ENCODE assay signal across 1 cellular context in the genomic region with DNA sequence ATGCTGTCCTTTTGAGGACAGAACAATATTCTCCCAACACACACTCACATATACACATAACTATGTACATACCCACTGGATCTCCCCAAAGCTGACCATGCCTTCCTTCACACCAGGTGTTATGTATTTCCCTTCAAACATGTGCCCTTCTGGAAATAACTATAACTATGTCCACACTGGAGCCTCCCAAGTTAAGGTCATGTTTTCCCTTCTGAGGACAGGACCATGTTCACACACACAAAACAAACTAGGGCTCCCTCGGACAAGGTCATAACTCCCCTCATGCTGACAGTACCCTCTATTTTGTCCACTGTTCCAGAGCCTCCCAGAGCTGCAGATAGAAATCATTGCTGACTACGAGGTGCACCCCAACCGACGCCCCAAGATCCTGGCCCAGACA.
TF ChIP-seq lines count a peak whose summit lies in the region.

No MANE protein-coding gene starts in this region.

TF ChIP-seq in HepG2, 621 proteins besides CTCF, POLR2A, EP300 and RAD21 (continues in another document):
- TF ChIP-seq, protein P1, sequence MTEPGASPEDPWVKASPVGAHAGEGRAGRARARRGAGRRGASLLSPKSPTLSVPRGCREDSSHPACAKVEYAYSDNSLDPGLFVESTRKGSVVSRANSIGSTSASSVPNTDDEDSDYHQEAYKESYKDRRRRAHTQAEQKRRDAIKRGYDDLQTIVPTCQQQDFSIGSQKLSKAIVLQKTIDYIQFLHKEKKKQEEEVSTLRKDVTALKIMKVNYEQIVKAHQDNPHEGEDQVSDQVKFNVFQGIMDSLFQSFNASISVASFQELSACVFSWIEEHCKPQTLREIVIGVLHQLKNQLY (CRISPR knock-in tag; IDR thresholded peaks at IDR 0.05) = no peak
- TF ChIP-seq NFIC (IDR thresholded peaks at IDR 0.05; ENCODE audit: low read length) = no peak
- TF ChIP-seq GPN1 (CRISPR knock-in tag; IDR thresholded peaks at IDR 0.05; ENCODE audit: borderline replicate concordance) = no peak
- no peak for TF ChIP-seq ZNF547 (CRISPR knock-in tag; IDR thresholded peaks at IDR 0.05)
- TF ChIP-seq ZNF234 (CRISPR knock-in tag; conservative IDR thresholded peaks at IDR 0.05) = no peak
- 0 out of 2 replicates have a peak, but pooled peaks have one; percentile 32 for TF ChIP-seq NR2F6 (IDR thresholded peaks at IDR 0.05)
- no peak for TF ChIP-seq NR2F6 (CRISPR knock-in tag; IDR thresholded peaks at IDR 0.05)
- TF ChIP-seq, protein P2, sequence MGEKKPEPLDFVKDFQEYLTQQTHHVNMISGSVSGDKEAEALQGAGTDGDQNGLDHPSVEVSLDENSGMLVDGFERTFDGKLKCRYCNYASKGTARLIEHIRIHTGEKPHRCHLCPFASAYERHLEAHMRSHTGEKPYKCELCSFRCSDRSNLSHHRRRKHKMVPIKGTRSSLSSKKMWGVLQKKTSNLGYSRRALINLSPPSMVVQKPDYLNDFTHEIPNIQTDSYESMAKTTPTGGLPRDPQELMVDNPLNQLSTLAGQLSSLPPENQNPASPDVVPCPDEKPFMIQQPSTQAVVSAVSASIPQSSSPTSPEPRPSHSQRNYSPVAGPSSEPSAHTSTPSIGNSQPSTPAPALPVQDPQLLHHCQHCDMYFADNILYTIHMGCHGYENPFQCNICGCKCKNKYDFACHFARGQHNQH (CRISPR knock-in tag; IDR thresholded peaks at IDR 0.05) = no peak
- 0 out of 2 replicates have a peak, but pooled peaks have one; percentile 24 for TF ChIP-seq SP5 (CRISPR knock-in tag; IDR thresholded peaks at IDR 0.05; ENCODE audit: borderline replicate concordance, low read depth)
- no peak for TF ChIP-seq SNAI1 (CRISPR knock-in tag; IDR thresholded peaks at IDR 0.05; ENCODE audit: borderline replicate concordance)
- no peak for TF ChIP-seq TEAD2 (CRISPR knock-in tag; IDR thresholded peaks at IDR 0.05)
- TF ChIP-seq PBX3 (CRISPR knock-in tag; IDR thresholded peaks at IDR 0.05; ENCODE audit: borderline replicate concordance) = no peak
- TF ChIP-seq ZNF615 (CRISPR knock-in tag; IDR thresholded peaks at IDR 0.05; ENCODE audit: borderline replicate concordance) = no peak
- TF ChIP-seq MIER2 (CRISPR knock-in tag; IDR thresholded peaks at IDR 0.05) = no peak
- TF ChIP-seq ZNF709 (CRISPR knock-in tag; IDR thresholded peaks at IDR 0.05) = no peak
- no peak for TF ChIP-seq SIX4 (CRISPR knock-in tag; IDR thresholded peaks at IDR 0.05)
- TF ChIP-seq ZSCAN12 (CRISPR knock-in tag; IDR thresholded peaks at IDR 0.05) = no peak
- TF ChIP-seq TOPORS (CRISPR knock-in tag; IDR thresholded peaks at IDR 0.05) = no peak
- no peak for TF ChIP-seq ZNF703 (CRISPR knock-in tag; IDR thresholded peaks at IDR 0.05; ENCODE audit: borderline replicate concordance)
- TF ChIP-seq ZNF354B (CRISPR knock-in tag; IDR thresholded peaks at IDR 0.05) = no peak
- no peak for TF ChIP-seq ZBTB7B (CRISPR knock-in tag; IDR thresholded peaks at IDR 0.05)
- peak; percentile 73 for TF ChIP-seq NCOA2 (CRISPR knock-in tag; IDR thresholded peaks at IDR 0.05)
- TF ChIP-seq, protein P3, sequence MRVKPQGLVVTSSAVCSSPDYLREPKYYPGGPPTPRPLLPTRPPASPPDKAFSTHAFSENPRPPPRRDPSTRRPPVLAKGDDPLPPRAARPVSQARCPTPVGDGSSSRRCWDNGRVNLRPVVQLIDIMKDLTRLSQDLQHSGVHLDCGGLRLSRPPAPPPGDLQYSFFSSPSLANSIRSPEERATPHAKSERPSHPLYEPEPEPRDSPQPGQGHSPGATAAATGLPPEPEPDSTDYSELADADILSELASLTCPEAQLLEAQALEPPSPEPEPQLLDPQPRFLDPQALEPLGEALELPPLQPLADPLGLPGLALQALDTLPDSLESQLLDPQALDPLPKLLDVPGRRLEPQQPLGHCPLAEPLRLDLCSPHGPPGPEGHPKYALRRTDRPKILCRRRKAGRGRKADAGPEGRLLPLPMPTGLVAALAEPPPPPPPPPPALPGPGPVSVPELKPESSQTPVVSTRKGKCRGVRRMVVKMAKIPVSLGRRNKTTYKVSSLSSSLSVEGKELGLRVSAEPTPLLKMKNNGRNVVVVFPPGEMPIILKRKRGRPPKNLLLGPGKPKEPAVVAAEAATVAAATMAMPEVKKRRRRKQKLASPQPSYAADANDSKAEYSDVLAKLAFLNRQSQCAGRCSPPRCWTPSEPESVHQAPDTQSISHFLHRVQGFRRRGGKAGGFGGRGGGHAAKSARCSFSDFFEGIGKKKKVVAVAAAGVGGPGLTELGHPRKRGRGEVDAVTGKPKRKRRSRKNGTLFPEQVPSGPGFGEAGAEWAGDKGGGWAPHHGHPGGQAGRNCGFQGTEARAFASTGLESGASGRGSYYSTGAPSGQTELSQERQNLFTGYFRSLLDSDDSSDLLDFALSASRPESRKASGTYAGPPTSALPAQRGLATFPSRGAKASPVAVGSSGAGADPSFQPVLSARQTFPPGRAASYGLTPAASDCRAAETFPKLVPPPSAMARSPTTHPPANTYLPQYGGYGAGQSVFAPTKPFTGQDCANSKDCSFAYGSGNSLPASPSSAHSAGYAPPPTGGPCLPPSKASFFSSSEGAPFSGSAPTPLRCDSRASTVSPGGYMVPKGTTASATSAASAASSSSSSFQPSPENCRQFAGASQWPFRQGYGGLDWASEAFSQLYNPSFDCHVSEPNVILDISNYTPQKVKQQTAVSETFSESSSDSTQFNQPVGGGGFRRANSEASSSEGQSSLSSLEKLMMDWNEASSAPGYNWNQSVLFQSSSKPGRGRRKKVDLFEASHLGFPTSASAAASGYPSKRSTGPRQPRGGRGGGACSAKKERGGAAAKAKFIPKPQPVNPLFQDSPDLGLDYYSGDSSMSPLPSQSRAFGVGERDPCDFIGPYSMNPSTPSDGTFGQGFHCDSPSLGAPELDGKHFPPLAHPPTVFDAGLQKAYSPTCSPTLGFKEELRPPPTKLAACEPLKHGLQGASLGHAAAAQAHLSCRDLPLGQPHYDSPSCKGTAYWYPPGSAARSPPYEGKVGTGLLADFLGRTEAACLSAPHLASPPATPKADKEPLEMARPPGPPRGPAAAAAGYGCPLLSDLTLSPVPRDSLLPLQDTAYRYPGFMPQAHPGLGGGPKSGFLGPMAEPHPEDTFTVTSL (CRISPR knock-in tag; IDR thresholded peaks at IDR 0.05; ENCODE audit: borderline replicate concordance) = no peak
- TF ChIP-seq MIXL1 (CRISPR knock-in tag; IDR thresholded peaks at IDR 0.05) = no peak
- no peak for TF ChIP-seq ZNF276 (CRISPR knock-in tag; IDR thresholded peaks at IDR 0.05; ENCODE audit: low read depth)
- TF ChIP-seq TCF7L2 (IDR thresholded peaks at IDR 0.05; ENCODE audit: low read depth, low read length) = no peak
- TF ChIP-seq DNMT1 (CRISPR knock-in tag; IDR thresholded peaks at IDR 0.05) = no peak
- no peak for TF ChIP-seq TSC22D2 (CRISPR knock-in tag; IDR thresholded peaks at IDR 0.05; ENCODE audit: borderline replicate concordance)
- TF ChIP-seq BATF2 (CRISPR knock-in tag; IDR thresholded peaks at IDR 0.05) = no peak
- no peak for TF ChIP-seq POGZ (CRISPR knock-in tag; IDR thresholded peaks at IDR 0.05)
- no peak for TF ChIP-seq CREM (IDR thresholded peaks at IDR 0.05)
- no peak for TF ChIP-seq CREM (CRISPR knock-in tag; IDR thresholded peaks at IDR 0.05)
- TF ChIP-seq, protein P4, sequence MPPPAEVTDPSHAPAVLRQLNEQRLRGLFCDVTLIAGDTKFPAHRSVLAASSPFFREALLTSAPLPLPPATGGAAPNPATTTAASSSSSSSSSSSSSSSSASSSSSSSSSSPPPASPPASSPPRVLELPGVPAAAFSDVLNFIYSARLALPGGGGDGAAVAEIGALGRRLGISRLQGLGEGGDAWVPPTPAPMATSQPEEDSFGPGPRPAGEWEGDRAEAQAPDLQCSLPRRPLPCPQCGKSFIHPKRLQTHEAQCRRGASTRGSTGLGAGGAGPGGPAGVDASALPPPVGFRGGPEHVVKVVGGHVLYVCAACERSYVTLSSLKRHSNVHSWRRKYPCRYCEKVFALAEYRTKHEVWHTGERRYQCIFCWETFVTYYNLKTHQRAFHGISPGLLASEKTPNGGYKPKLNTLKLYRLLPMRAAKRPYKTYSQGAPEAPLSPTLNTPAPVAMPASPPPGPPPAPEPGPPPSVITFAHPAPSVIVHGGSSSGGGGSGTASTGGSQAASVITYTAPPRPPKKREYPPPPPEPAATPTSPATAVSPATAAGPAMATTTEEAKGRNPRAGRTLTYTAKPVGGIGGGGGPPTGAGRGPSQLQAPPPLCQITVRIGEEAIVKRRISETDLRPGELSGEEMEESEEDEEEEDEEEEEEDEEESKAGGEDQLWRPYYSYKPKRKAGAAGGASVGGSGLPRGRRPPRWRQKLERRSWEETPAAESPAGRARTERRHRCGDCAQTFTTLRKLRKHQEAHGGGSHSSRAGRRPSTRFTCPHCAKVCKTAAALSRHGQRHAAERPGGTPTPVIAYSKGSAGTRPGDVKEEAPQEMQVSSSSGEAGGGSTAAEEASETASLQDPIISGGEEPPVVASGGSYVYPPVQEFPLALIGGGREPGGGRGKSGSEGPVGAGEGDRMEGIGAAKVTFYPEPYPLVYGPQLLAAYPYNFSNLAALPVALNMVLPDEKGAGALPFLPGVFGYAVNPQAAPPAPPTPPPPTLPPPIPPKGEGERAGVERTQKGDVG (CRISPR knock-in tag; IDR thresholded peaks at IDR 0.05; ENCODE audit: borderline replicate concordance) = no peak
- no peak for TF ChIP-seq ZBTB44 (CRISPR knock-in tag; IDR thresholded peaks at IDR 0.05)
- no peak for TF ChIP-seq JUN (CRISPR knock-in tag; IDR thresholded peaks at IDR 0.05)
- no peak for TF ChIP-seq ZNF646 (CRISPR knock-in tag; IDR thresholded peaks at IDR 0.05)
